15 cellular contexts compared by ENCODE assay signal in the genomic region with DNA sequence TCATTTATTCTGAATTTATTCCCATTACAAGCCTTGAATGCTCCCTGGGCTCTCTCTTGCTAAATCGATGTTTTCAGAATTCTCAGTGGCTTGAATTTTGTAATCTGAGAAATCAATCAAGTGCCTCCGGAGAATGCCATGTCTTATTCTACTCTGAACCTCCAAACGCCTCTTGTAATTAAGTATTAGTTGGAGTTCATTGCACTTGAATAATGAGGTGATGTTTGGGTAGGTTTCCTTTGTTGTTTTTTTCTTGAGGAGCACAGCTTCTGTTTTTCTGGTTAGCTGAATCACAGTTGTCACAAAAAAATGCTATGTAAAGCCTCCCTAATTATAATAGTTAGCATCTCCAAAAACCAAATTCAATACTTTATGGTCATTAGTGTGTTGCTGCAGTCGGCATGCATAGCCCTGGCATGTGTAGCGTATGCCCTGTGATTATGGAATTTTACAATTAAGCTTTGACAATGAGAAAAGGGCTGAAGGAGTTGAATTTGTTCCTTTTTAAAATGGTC.
DNase-seq lines count a peak whose midpoint lies in the region; ATAC-seq lines count a peak whose summit lies in the region.
"Had no signal": no experiment of that assay in that cellular context is flagged by ENCODE, and none has a peak within 500 bp of the region (broad histone marks: within the 10 kb centered on the region; RNA-seq: fewer than 3 reads in every experiment).

No MANE protein-coding gene starts in this region.

- ATAC-seq in GM18519 (IDR thresholded peaks at IDR 0.05; ENCODE audit: low FRiP score, unreplicated experiment) = no peak
- no peak for ATAC-seq in HG02938 (IDR thresholded peaks at IDR 0.05; ENCODE audit: unreplicated experiment)
- ATAC-seq: HepG2 had no signal

- intact Hi-C loops in cardiac septum (cut with DNase I) = no loop called here

- DNase-seq in NCI-H2171 (lab: John Stamatoyannopoulos, UW) (peak; percentile 18), NCI-H69 (lab: John Stamatoyannopoulos, UW) (peak; percentile 86), left kidney (ENCODE audit: low read depth, low spot score) (peak; percentile 5), renal cortical epithelial cell (ENCODE audit: low read depth) (peak; percentile 9), cardiac septum (ENCODE audit: low spot score) (no peak), NCI-H1105 treated with DMSO at 0.1 percent for 48 hours (lab: John Stamatoyannopoulos, UW) (no peak)
- DNase-seq: 8988T; Calu3; CD4-positive, alpha-beta memory T cell; DMS79 treated with DMSO at 0.1 percent for 48 hours; GF-D8; H9 had no signal

Comparison
In these comparisons a context has a peak if more than half of its experiments do, and no peak if none do; other contexts are left out.
1. DNase-seq: peak in NCI-H2171 (single experiment), NCI-H69 (single experiment), left kidney (single experiment) and renal cortical epithelial cell (single experiment); none in cardiac septum (single experiment) and NCI-H1105 treated with DMSO at 0.1 percent for 48 hours (single experiment).